ENCODE assay signal across 8 cellular contexts in genomic region chr11:8593455-8593854, GRCh38. TPM values are rescaled to one million over a fixed set of nuclear protein-coding genes. Genes with fewer than 3 reads are reported as not detected.
DNase-seq lines count a peak whose midpoint lies in the region; ATAC-seq, FAIRE-seq and TF ChIP-seq lines count a peak whose summit lies in the region.

No MANE protein-coding gene starts in this region.

- H3K4me2 ChIP-seq in H1 (ENCODE audit: insufficient read depth in 1 of 2, low read depth in 2 of 2, low read length in 2 of 2) = peak overlapping the region; percentile 80 to 91

- no peak overlapping the region for H4K8ac ChIP-seq in H1 (ENCODE audit: extremely low read depth, insufficient read depth, low read length)

- H3K4me1 ChIP-seq in H1 (replicated peaks in 1 of 4; ENCODE audit: control insufficient read depth in 3 of 4, insufficient read depth in 4 of 4, low read length in 3 of 4) (peaks cover 0 to 10% (median 4%) of the 10 kb centered on the region in 4 experiments; a peak in 4 of 7 replicates), neuron (ENCODE audit: insufficient read depth, low read length) (peaks cover 12% of the 10 kb centered on the region)

- H3K18ac ChIP-seq in H1 (ENCODE audit: extremely low read depth, low read length) = no peak overlapping the region

- H4K20me1 ChIP-seq in H1 (replicated peaks in 1 of 2; ENCODE audit: control insufficient read depth in 1 of 2, insufficient read depth in 2 of 2, low read length in 2 of 2) = no peaks in the 10 kb centered on the region

- TF ChIP-seq CTCF in H1 (IDR thresholded peaks at IDR 0.05; ENCODE audit: control extremely low read depth in 1 of 3, insufficient read depth in 1 of 3, low read depth in 1 of 3, low read length in 3 of 3) = no peak

- no peak overlapping the region for H3K4ac ChIP-seq in H1 (replicated peaks; ENCODE audit: insufficient read length, low read depth, low read length)

- 5% methylated on average over 7 of the region's 7 CpGs; no CpG with 5 or more reads in 1 of the 2 experiments for WGBS in H1 (ENCODE audit: extremely low coverage in 1 of 2, insufficient coverage in 1 of 2, insufficient read length in 1 of 2, insufficient replicate concordance in 2 of 2, low coverage in 1 of 2, low lambda C conversion rate in 2 of 2, missing lambda C conversion rate in 1 of 2), 2 experiments

- H2BK20ac ChIP-seq in H1 (ENCODE audit: low read length) = no peak overlapping the region

- 0 out of 4 replicates have a peak, but pooled peaks cover 0 to 15% of the 10 kb centered on the region in 2 experiments for H3K79me2 ChIP-seq in H1 (ENCODE audit: control insufficient read depth in 1 of 2, insufficient read depth in 2 of 2, low read length in 2 of 2)

- no peaks in the 10 kb centered on the region; the same call in 1 of the 2 replicates for H3K79me1 ChIP-seq in H1 (ENCODE audit: low read depth, low read length)

- no peak overlapping the region for H2BK5ac ChIP-seq in H1 (ENCODE audit: low read depth, low read length)

- H3K4me3 ChIP-seq in H1 (ENCODE audit: extremely low read depth in 1 of 4, insufficient read depth in 2 of 4, low read depth in 3 of 4, low read length in 4 of 4) (peak overlapping the region; percentile 71 to 89 (median 84)), neuron (ENCODE audit: low read length) (peak overlapping the region; percentile 78)

- no peak overlapping the region for H3K14ac ChIP-seq in H1 (ENCODE audit: insufficient read length)

- no peak overlapping the region for H4K91ac ChIP-seq in H1 (replicated peaks; ENCODE audit: insufficient read length, low read length)

- TF ChIP-seq RAD21 in H1 (IDR thresholded peaks at IDR 0.05 in 1 of 2, conservative IDR thresholded peaks at IDR 0.05 in 1 of 2; ENCODE audit: low read depth in 2 of 2, low read length in 2 of 2) = no peak

- peaks cover 8% of the 10 kb centered on the region for H3K4me1 Mint-ChIP-seq in activated CD8-positive, alpha-beta memory T cell treated with anti-CD3 and anti-CD28 coated beads, Interleukin-2, amount 10 ng/mL, durations not matched to agents 7 days and 5 days

- H2BK12ac ChIP-seq in H1 (ENCODE audit: low read depth, low read length) = no peak overlapping the region

- no peaks in the 10 kb centered on the region for H3K9me3 Mint-ChIP-seq in activated CD8-positive, alpha-beta memory T cell treated with anti-CD3 and anti-CD28 coated beads, Interleukin-2, amount 10 ng/mL, durations not matched to agents 7 days and 5 days (ENCODE audit: low read depth)

- no peak overlapping the region for H2BK15ac ChIP-seq in H1 (ENCODE audit: low read length)

- peaks cover 10% of the 10 kb centered on the region for H3K23me2 ChIP-seq in H1 (ENCODE audit: low read depth, low read length)

- H3K36me3 Mint-ChIP-seq in activated CD8-positive, alpha-beta memory T cell treated with anti-CD3 and anti-CD28 coated beads, Interleukin-2, amount 10 ng/mL, durations not matched to agents 7 days and 5 days = no peaks in the 10 kb centered on the region

- H3K27me3 ChIP-seq in H1 (replicated peaks in 1 of 4; ENCODE audit: control insufficient read depth in 3 of 4, extremely low read depth in 1 of 4, insufficient read depth in 3 of 4, low read length in 3 of 4) (no peaks in the 10 kb centered on the region), neuron (ENCODE audit: insufficient read depth, low read length) (no peaks in the 10 kb centered on the region)

- peak overlapping the region; percentile 67 for H3K4me3 Mint-ChIP-seq in activated CD8-positive, alpha-beta memory T cell treated with anti-CD3 and anti-CD28 coated beads, Interleukin-2, amount 10 ng/mL, durations not matched to agents 7 days and 5 days

- FAIRE-seq in H1 (lab: Jason Lieb, UNC) = no peak

- H3K23ac ChIP-seq in H1 (ENCODE audit: insufficient read length) = no peak overlapping the region

- H3K9me3 ChIP-seq in H1 (ENCODE audit: insufficient read depth in 2 of 2, low read depth in 1 of 2, low read length in 1 of 2) (no peaks in the 10 kb centered on the region), neuron (ENCODE audit: low read length) (no peaks in the 10 kb centered on the region)

- no peak overlapping the region for H4K5ac ChIP-seq in H1 (ENCODE audit: insufficient read length, low read depth, low read length)

- H2AK5ac ChIP-seq in H1 (ENCODE audit: low read depth, low read length) = no peak overlapping the region

- no peak overlapping the region for H3K56ac ChIP-seq in H1 (replicated peaks; ENCODE audit: insufficient read length, low read depth, low read length)

- no peak overlapping the region for H3K27ac ChIP-seq in H1 (ENCODE audit: low read depth, low read length)

- ATAC-seq in activated CD8-positive, alpha-beta memory T cell treated with anti-CD3 and anti-CD28 coated beads, Interleukin-2, amount 10 ng/mL, durations not matched to agents 7 days and 5 days = peak; percentile 34
- ATAC-seq in HG03565 (IDR thresholded peaks at IDR 0.05; ENCODE audit: unreplicated experiment) = peak; percentile 14

- POLR2A ChIA-PET in H1 (lab: Charles Lee; ENCODE audit: partially characterized antibody) = interaction anchor here (1.7 to 2.6 kb wide), 2 partner anchors 89 to 95 kb away, joined by 9 to 24 read pairs; partner anchors contain the start of genes RPL27A and TRIM66

- H2AFZ ChIP-seq in H1 (ENCODE audit: low read length) (peak overlapping the region; percentile 86), neuron (ENCODE audit: low read depth, low read length) (peak overlapping the region; percentile 88)

- peaks cover 74% of the 10 kb centered on the region for H3K27me3 Mint-ChIP-seq in activated CD8-positive, alpha-beta memory T cell treated with anti-CD3 and anti-CD28 coated beads, Interleukin-2, amount 10 ng/mL, durations not matched to agents 7 days and 5 days

- CTCF ChIA-PET in activated CD8-positive, alpha-beta memory T cell treated with anti-CD3 and anti-CD28 coated beads, Interleukin-2, amount 10 ng/mL, durations not matched to agents 7 days and 5 days (lab: Charles Lee) = interaction anchor here (1.2 kb wide), 1 partner anchor 26 kb away, joined by 4 read pairs; no protein-coding TSS in a partner anchor
- CTCF ChIA-PET in H1 (lab: Charles Lee; ENCODE audit: partially characterized antibody) = interaction anchor here (1.0 to 3.1 kb wide), 3 partner anchors 10 to 369 kb away, joined by 3 to 15 read pairs (median 7); no protein-coding TSS in a partner anchor

- TF ChIP-seq EP300 in H1 (IDR thresholded peaks at IDR 0.05; ENCODE audit: borderline replicate concordance in 1 of 2, low read depth in 2 of 2, low read length in 2 of 2) = no peak

- peak overlapping the region; percentile 50 for H3K27ac Mint-ChIP-seq in activated CD8-positive, alpha-beta memory T cell treated with anti-CD3 and anti-CD28 coated beads, Interleukin-2, amount 10 ng/mL, durations not matched to agents 7 days and 5 days

- no peak overlapping the region for H2BK120ac ChIP-seq in H1 (replicated peaks; ENCODE audit: low read depth, low read length)

- H3K36me3 ChIP-seq in H1 (ENCODE audit: control insufficient read depth in 2 of 4, insufficient read depth in 4 of 4, low read length in 3 of 4) (no peaks in the 10 kb centered on the region), neuron (ENCODE audit: insufficient read depth, low read length) (no peaks in the 10 kb centered on the region)

- DNase-seq in activated CD8-positive, alpha-beta memory T cell treated with anti-CD3 and anti-CD28 coated beads, Interleukin-2, amount 10 ng/mL, durations not matched to agents 7 days and 5 days = no peak
- DNase-seq in activated CD8-positive, alpha-beta memory T cell treated with anti-CD3 and anti-CD28 coated beads, Interleukin-2, amount 50 U/mL, for 4 hours = no peak
- DNase-seq in H1 (ENCODE audit: low read depth in 1 of 2, low spot score in 2 of 2) (no peak), RPMI8226 (no peak), AG08396 (ENCODE audit: low spot score) (no peak), nucleus accumbens (lab: John Stamatoyannopoulos, UW) (no peak)

- TF ChIP-seq POLR2A in H1 (IDR thresholded peaks at IDR 0.05; ENCODE audit: control extremely low read depth in 1 of 2, low read depth in 2 of 2, low read length in 2 of 2) = no peak

- H3K9ac ChIP-seq in H1 (replicated peaks in 1 of 4; ENCODE audit: extremely low read depth in 1 of 4, low read depth in 3 of 4, low read length in 3 of 4) = peak overlapping the region in 3 of 4 experiments; percentile 65 to 69 (median 67); a peak in 5 of 7 replicates

TF ChIP-seq in H1, 55 proteins besides CTCF, POLR2A, EP300 and RAD21 (continues in another document):
- TF ChIP-seq NANOG (IDR thresholded peaks at IDR 0.05; ENCODE audit: insufficient read depth, low read depth, low read length, poor library complexity, severe bottlenecking) (no peak), SRF (IDR thresholded peaks at IDR 0.05; ENCODE audit: low read depth, low read length) (no peak), SP1 (IDR thresholded peaks at IDR 0.05; ENCODE audit: low read depth, low read length) (no peak), KDM5A (IDR thresholded peaks at IDR 0.05; ENCODE audit: low read length) (no peak), EZH2 (IDR thresholded peaks at IDR 0.05; ENCODE audit: low read depth, low read length, severe bottlenecking) (no peak), RXRA (IDR thresholded peaks at IDR 0.05; ENCODE audit: insufficient read depth, low read depth, low read length) (no peak), E2F6 (IDR thresholded peaks at IDR 0.05) (no peak), KDM1A (IDR thresholded peaks at IDR 0.05; ENCODE audit: borderline replicate concordance, low read length) (no peak)

RNA-seq across cellular contexts. Expression of gene STK33, which starts 0.6 kb away (rescaled TPM):
- 1 to 10 TPM; 1.4 to 1.8 TPM for total RNA-seq in activated CD8-positive, alpha-beta memory T cell treated with anti-CD3 and anti-CD28 coated beads, Interleukin-2, amount 10 ng/mL, durations not matched to agents 7 days and 5 days
- total RNA-seq in H1 (2021; fragmentation: NEBNext Ultra II Directional; extraction: Animal tissue kit (Norgen Biotek cat#: 25700)) = 16.0 and 25.1 TPM in 2 replicates
- 7.0 and 8.8 TPM in 2 replicates for polyA plus RNA-seq in H1 (2011; rRNA removed)
- 9.2 TPM for polyA plus RNA-seq in H1 (2011; cell fraction: cytosol; rRNA removed)
- 14.2 TPM for polyA plus RNA-seq in H1 (2011; cell fraction: nucleus; rRNA removed)
- polyA plus RNA-seq in H1 (2012, experiment 1 of 2) = 9.0 to 15.0 TPM (median 10.8 TPM) in 4 replicates
- 1.7 TPM for polyA plus RNA-seq in H1 (2012, experiment 2 of 2)
- polyA plus RNA-seq in H1 (2013, experiment 1 of 2) = 20.6 TPM
- 19.1 TPM for polyA plus RNA-seq in H1 (2013, experiment 2 of 2)
- 6.7 and 8.9 TPM in 2 replicates for polyA minus RNA-seq in H1 (2011; rRNA and poly(A)+ RNA removed)
- 7.6 TPM for polyA minus RNA-seq in H1 (2011; cell fraction: cytosol; rRNA and poly(A)+ RNA removed)
- polyA minus RNA-seq in H1 (2011; cell fraction: nucleus; rRNA and poly(A)+ RNA removed) = 27.0 TPM
